8 cellular contexts compared by ENCODE assay signal in genomic region chr11:44568358-44568705, GRCh38. TPM values are rescaled to one million over a fixed set of nuclear protein-coding genes. Genes with fewer than 3 reads are reported as not detected.
DNase-seq lines count a peak whose midpoint lies in the region; ATAC-seq, FAIRE-seq and TF ChIP-seq lines count a peak whose summit lies in the region.

No MANE protein-coding gene starts in this region.

- H3K27me3 ChIP-seq in liver (ENCODE audit: control insufficient read depth in 4 of 4, insufficient read depth in 4 of 4, low read length in 3 of 4) = no peaks in the 10 kb centered on the region
- H3K27me3 ChIP-seq in HepG2 (ENCODE audit: control insufficient read depth in 1 of 2, insufficient read depth in 2 of 2, low read length in 2 of 2) = peaks cover 0 to 20% of the 10 kb centered on the region in 2 experiments; a peak in 2 of 5 replicates
- no peaks in the 10 kb centered on the region for H3K27me3 ChIP-seq in ascending aorta
- no peaks in the 10 kb centered on the region for H3K27me3 ChIP-seq in naive thymus-derived CD4-positive, alpha-beta T cell (ENCODE audit: control insufficient read depth in 2 of 2, insufficient read depth in 2 of 2, low read length in 2 of 2)
- H3K27me3 ChIP-seq in vagina = no peaks in the 10 kb centered on the region

- FAIRE-seq in HepG2 (lab: Jason Lieb, UNC) = no peak

- no peak for DNase-seq in HepG2 (ENCODE audit: low spot score)
- DNase-seq in ascending aorta (ENCODE audit: low spot score in 2 of 2) = no peak
- no peak for DNase-seq in naive thymus-derived CD4-positive, alpha-beta T cell
- no peak for DNase-seq in vagina (ENCODE audit: extremely low spot score in 2 of 2)
- DNase-seq in NCI-H2196 (lab: John Stamatoyannopoulos, UW; ENCODE audit: unreplicated experiment) = no peak
- no peak for DNase-seq in NCI-H524 treated with DMSO at 0.1 percent for 48 hours (lab: John Stamatoyannopoulos, UW)

- in situ Hi-C loops in HepG2 (cut with HindIII; ENCODE audit: extremely low pct_ligation_motif_present, low pct_unique_long_range_greater_than_20kb) = loop anchor here (10.0 kb wide), 1 partner anchor 46 kb away; no protein-coding TSS in a partner anchor

- H3K27me3 Mint-ChIP-seq in naive thymus-derived CD4-positive, alpha-beta T cell = no peaks in the 10 kb centered on the region

- intact Hi-C loops in HepG2 (cut with micrococcal nuclease; ENCODE audit: unreplicated experiment) (no loop called here), ascending aorta (cut with DNase I) (loop anchor here (5.0 to 10.0 kb wide), 4 partner anchors 194 to 1554 kb away; partner anchors contain the start of gene PHF21A), vagina (cut with DNase I) (no loop called here)
- intact Hi-C loops in naive thymus-derived CD4-positive, alpha-beta T cell (cut with micrococcal nuclease) = loop anchor here (5.0 kb wide), 5 partner anchors 114 to 1256 kb away; partner anchors contain the start of genes API5 (in 1 of the 2), PRDM11 (in 1 of the 2) and TSPAN18 (in 1 of the 2)

- H3K4me1 Mint-ChIP-seq in naive thymus-derived CD4-positive, alpha-beta T cell = peaks cover 52 to 79% (median 73%) of the 10 kb centered on the region in 7 donors

- peak overlapping the region in 5 of 9 donors; percentile 74 to 89 (median 81) for H3K27ac Mint-ChIP-seq in naive thymus-derived CD4-positive, alpha-beta T cell

- H3K4me3 Mint-ChIP-seq in naive thymus-derived CD4-positive, alpha-beta T cell = peak overlapping the region; percentile 82 to 92 (median 88)

- no peaks in the 10 kb centered on the region for H4K20me1 ChIP-seq in HepG2 (ENCODE audit: insufficient read depth, low read length)

- no peak overlapping the region for H2AFZ ChIP-seq in HepG2 (ENCODE audit: low read length)

- H3K79me2 ChIP-seq in HepG2 (ENCODE audit: insufficient read depth, low read length) = no peaks in the 10 kb centered on the region

- TF ChIP-seq EP300 in HepG2 (IDR thresholded peaks at IDR 0.05; ENCODE audit: low read depth in 2 of 2, low read length in 2 of 2) = no peak
- no peak for TF ChIP-seq EP300 in HepG2 (CRISPR knock-in tag; IDR thresholded peaks at IDR 0.05; ENCODE audit: borderline replicate concordance)

- no peak for TF ChIP-seq CTCF in liver (IDR thresholded peaks at IDR 0.05; ENCODE audit: low read depth, low read length, missing input control)
- no peak for TF ChIP-seq CTCF in HepG2 (CRISPR knock-in tag; IDR thresholded peaks at IDR 0.05)
- TF ChIP-seq CTCF in ascending aorta (IDR thresholded peaks at IDR 0.05) = no peak
- no peak for TF ChIP-seq CTCF in vagina (IDR thresholded peaks at IDR 0.05)

- 95% methylated on average over 4 of the region's 4 CpGs for WGBS in liver
- 15% methylated on average over 3 of the region's 4 CpGs for WGBS in HepG2 (ENCODE audit: low lambda C conversion rate)

- no peak overlapping the region for H3K4me3 ChIP-seq in liver (ENCODE audit: low read depth in 1 of 3, low read length in 3 of 3)
- no peak overlapping the region for H3K4me3 ChIP-seq in HepG2 (replicated peaks in 1 of 3; ENCODE audit: insufficient read depth in 1 of 3, low read depth in 2 of 3, low read length in 3 of 3)
- H3K4me3 ChIP-seq in ascending aorta = no peak overlapping the region
- H3K4me3 ChIP-seq in naive thymus-derived CD4-positive, alpha-beta T cell (ENCODE audit: low read length) = peak overlapping the region; percentile 80
- H3K4me3 ChIP-seq in vagina = no peak overlapping the region

- H3K9me3 ChIP-seq in liver (ENCODE audit: control insufficient read depth in 4 of 4, low read length in 3 of 4) (no peaks in the 10 kb centered on the region), HepG2 (ENCODE audit: low read length) (no peaks in the 10 kb centered on the region), ascending aorta (no peaks in the 10 kb centered on the region), vagina (no peaks in the 10 kb centered on the region)
- H3K9me3 ChIP-seq in naive thymus-derived CD4-positive, alpha-beta T cell (ENCODE audit: control insufficient read depth in 2 of 3, low read length in 3 of 3) = no peaks in the 10 kb centered on the region

- no peak for TF ChIP-seq RAD21 in liver (IDR thresholded peaks at IDR 0.05)
- no peak for TF ChIP-seq RAD21 in HepG2 (CRISPR knock-in tag; IDR thresholded peaks at IDR 0.05)

- CTCF ChIA-PET in HepG2 (lab: Yijun Ruan, JAX; ENCODE audit: low intra/inter-chr PET ratio, low total read pairs) = no interaction called here
- CTCF ChIA-PET in naive thymus-derived CD4-positive, alpha-beta T cell (lab: Charles Lee) = interaction anchor here (0.5 to 1.9 kb wide), 6 partner anchors 9 to 51 kb away, joined by 3 to 16 read pairs (median 3); no protein-coding TSS in a partner anchor

- POLR2A ChIA-PET in HepG2 (lab: Yijun Ruan, JAX) = no interaction called here
- POLR2A ChIA-PET in naive thymus-derived CD4-positive, alpha-beta T cell (lab: Charles Lee) = interaction anchor here (2.1 to 2.4 kb wide), 2 partner anchors 28 to 43 kb away, joined by 13 to 20 read pairs; no protein-coding TSS in a partner anchor

- no TSS peak for BruUV-seq in HepG2 (replicated peaks; lab: Mats Ljungman, UMichigan)

- H3K36me3 ChIP-seq in liver (ENCODE audit: control insufficient read depth in 4 of 4, insufficient read depth in 3 of 4, low read depth in 1 of 4, low read length in 3 of 4) = no peaks in the 10 kb centered on the region
- no peaks in the 10 kb centered on the region for H3K36me3 ChIP-seq in HepG2 (replicated peaks in 1 of 2; ENCODE audit: control insufficient read depth in 1 of 2, insufficient read depth in 2 of 2, low read length in 2 of 2)
- no peaks in the 10 kb centered on the region for H3K36me3 ChIP-seq in ascending aorta
- H3K36me3 ChIP-seq in naive thymus-derived CD4-positive, alpha-beta T cell (ENCODE audit: control insufficient read depth in 2 of 3, insufficient read depth in 3 of 3, low read length in 3 of 3) = no peaks in the 10 kb centered on the region
- H3K36me3 ChIP-seq in vagina = no peaks in the 10 kb centered on the region

- no peak overlapping the region for H3K4me2 ChIP-seq in HepG2 (ENCODE audit: low read depth, low read length)

- ATAC-seq in HepG2 (no peak), GM19463 (IDR thresholded peaks at IDR 0.05; ENCODE audit: unreplicated experiment) (no peak)
- ATAC-seq in naive thymus-derived CD4-positive, alpha-beta T cell = no peak

- H3K4me1 ChIP-seq in liver (ENCODE audit: control insufficient read depth in 4 of 4, insufficient read depth in 4 of 4, low read length in 3 of 4) (peaks cover 6 to 37% (median 22%) of the 10 kb centered on the region in 4 donors), HepG2 (ENCODE audit: insufficient read depth, low read length) (peaks cover 8% of the 10 kb centered on the region), ascending aorta (peaks cover 13 to 40% of the 10 kb centered on the region in 2 donors), vagina (peaks cover 69% of the 10 kb centered on the region)
- peaks cover 66 to 67% of the 10 kb centered on the region in 2 donors for H3K4me1 ChIP-seq in naive thymus-derived CD4-positive, alpha-beta T cell (ENCODE audit: control insufficient read depth in 2 of 2, insufficient read depth in 2 of 2, low read length in 2 of 2)

- peaks cover 0 to 49% (median 0%) of the 10 kb centered on the region in 5 donors for H3K36me3 Mint-ChIP-seq in naive thymus-derived CD4-positive, alpha-beta T cell

- H3K27ac ChIP-seq in liver (ENCODE audit: low read depth in 1 of 2, low read length in 2 of 2) (peak overlapping the region; percentile 29 to 64), HepG2 (ENCODE audit: extremely low read length, insufficient read depth, low read length) (no peak overlapping the region), ascending aorta (peak overlapping the region; percentile 66 to 72), vagina (peak overlapping the region; percentile 71)
- no peak overlapping the region for H3K27ac ChIP-seq in naive thymus-derived CD4-positive, alpha-beta T cell (ENCODE audit: low read depth, low read length)

- TF ChIP-seq POLR2A in HepG2 (IDR thresholded peaks at IDR 0.05; ENCODE audit: insufficient read depth in 1 of 2, low read depth in 2 of 2, low read length in 2 of 2) (no peak), vagina (IDR thresholded peaks at IDR 0.05) (no peak)

- H3K9me3 Mint-ChIP-seq in naive thymus-derived CD4-positive, alpha-beta T cell = no peaks in the 10 kb centered on the region

- H3K9ac ChIP-seq in liver (ENCODE audit: low read depth in 1 of 2, low read length in 2 of 2) (no peak overlapping the region), HepG2 (ENCODE audit: insufficient read depth, low read depth, low read length) (no peak overlapping the region)

TF ChIP-seq in liver, 16 proteins besides CTCF, POLR2A, EP300 and RAD21 (continues in another document):
- TF ChIP-seq FOXA2 (IDR thresholded peaks at IDR 0.05) = no peak
- no peak for TF ChIP-seq YY1 (IDR thresholded peaks at IDR 0.05)

TF ChIP-seq in HepG2, 621 proteins besides CTCF, POLR2A, EP300 and RAD21:
- TF ChIP-seq ZNF7 (CRISPR knock-in tag; IDR thresholded peaks at IDR 0.05) = no peak

RNA-seq across cellular contexts. Expression of gene CD82, which starts 2.9 kb away (rescaled TPM):
- 10 to 100 TPM; 27.4 to 59.5 TPM for total RNA-seq in liver
- polyA plus RNA-seq in liver = 10 to 100 TPM; 36.0 to 82.6 TPM
- not detected in 2 replicates for total RNA-seq in HepG2 (2016; rRNA removed; fragmentation: Illumina TruSeq; extraction: Trizol)
- not detected in 2 replicates for total RNA-seq in HepG2 (2016; cell fraction: cytosol; rRNA removed; fragmentation: Illumina TruSeq; extraction: Trizol; ENCODE audit: low read depth)
- not detected in 2 replicates for total RNA-seq in HepG2 (2016; cell fraction: insoluble cytoplasmic fraction; rRNA removed; fragmentation: Illumina TruSeq; extraction: Trizol)
- not detected in 2 replicates for total RNA-seq in HepG2 (2016; cell fraction: membrane; rRNA removed; fragmentation: Illumina TruSeq; extraction: Trizol)
- total RNA-seq in HepG2 (2016; cell fraction: nucleus; rRNA removed; fragmentation: Illumina TruSeq; extraction: Trizol) = not detected in 2 replicates
- 0.05 and 0.24 TPM in 2 replicates for polyA plus RNA-seq in HepG2 (2011; rRNA removed)
- 0.13 and 0.16 TPM in 2 replicates for polyA plus RNA-seq in HepG2 (2011; cell fraction: cytosol; rRNA removed)
- 0.33 TPM in 1 of 2 replicates, not detected in the other for polyA plus RNA-seq in HepG2 (2011; cell fraction: nucleus; rRNA removed)
- polyA plus RNA-seq in HepG2 (2012) = 0.19 TPM in 1 of 2 replicates, not detected in the other
- not detected in 2 replicates for polyA plus RNA-seq in HepG2 (2016; cell fraction: cytosol; fragmentation: Illumina TruSeq; extraction: Trizol; ENCODE audit: low read depth)
- not detected in 2 replicates for polyA plus RNA-seq in HepG2 (2016; cell fraction: insoluble cytoplasmic fraction; fragmentation: Illumina TruSeq; extraction: Trizol; ENCODE audit: low read depth)
- not detected in 2 replicates for polyA plus RNA-seq in HepG2 (2016; cell fraction: membrane; fragmentation: Illumina TruSeq; extraction: Trizol; ENCODE audit: low read depth)
- not detected in 2 replicates for polyA plus RNA-seq in HepG2 (2016; cell fraction: nucleus; fragmentation: Illumina TruSeq; extraction: Trizol; ENCODE audit: insufficient read depth, low read depth)
- 0.52 and 13.0 TPM in 2 replicates for polyA minus RNA-seq in HepG2 (2011; rRNA and poly(A)+ RNA removed; ENCODE audit: low replicate concordance)
- polyA minus RNA-seq in HepG2 (2011; cell fraction: cytosol; rRNA and poly(A)+ RNA removed) = not detected in 2 replicates
- not detected in 2 replicates for polyA minus RNA-seq in HepG2 (2011; cell fraction: nucleus; rRNA and poly(A)+ RNA removed)
- 28.3 TPM for total RNA-seq in ascending aorta
- total RNA-seq in naive thymus-derived CD4-positive, alpha-beta T cell = 100 to 1,000 TPM in 1 of 5 experiments, 10 to 100 TPM in 4; 37.0 to 319 (median 57.2) TPM
- polyA plus RNA-seq in naive thymus-derived CD4-positive, alpha-beta T cell = 10 to 100 TPM; 36.4 to 63.1 TPM
- 91.6 TPM for total RNA-seq in vagina

Comparison
In these comparisons a context has a peak if more than half of its experiments do, and no peak if none do; other contexts are left out.
1. H3K27ac ChIP-seq: peak in liver (2 of 2), ascending aorta (2 of 2) and vagina (single experiment); none in HepG2 (single experiment) and naive thymus-derived CD4-positive, alpha-beta T cell (single experiment).
2. RNA of gene CD82, which starts 2.9 kb away (total RNA-seq): 91.6 TPM in vagina (single experiment), 27.4 to 59.5 TPM in liver, 37.0 to 319 TPM in naive thymus-derived CD4-positive, alpha-beta T cell and 28.3 TPM in ascending aorta (single experiment); not detected in HepG2; every median in the first group is over 10 times any median in the second.
3. intact Hi-C loops: an anchor here in ascending aorta (5.0 to 10.0 kb wide) and naive thymus-derived CD4-positive, alpha-beta T cell (5.0 kb wide); none called in HepG2 and vagina.